ENCODE assay signal across 8 cellular contexts in genomic region chr3:53346514-53346913, GRCh38. TPM values are rescaled to one million over a fixed set of nuclear protein-coding genes. Genes with fewer than 3 reads are reported as not detected.
A peak's percentile ranks its signal among the peaks of the same experiment; 100 is the strongest.
DNase-seq lines count a peak whose midpoint lies in the region; ATAC-seq and TF ChIP-seq lines count a peak whose summit lies in the region.

No MANE protein-coding gene starts in this region.

- WGBS in HUES64, result 2% methylated on average over 9 of the region's 9 CpGs
- 1 to 2% methylated on average over 9 of the region's 9 CpGs for WGBS in lung, 2 donors

- intact Hi-C loops in CD4-positive, alpha-beta memory T cell (cut with micrococcal nuclease), result loop anchor here (5.0 kb wide), 1 partner anchor 214 kb away; the partner anchor contains the start of gene RFT1
- intact Hi-C loops in vagina (cut with DNase I), result no loop called here

- H3K27me3 ChIP-seq in CD4-positive, alpha-beta memory T cell (ENCODE audit: insufficient read depth, low read length), result no peaks in the 10 kb centered on the region
- H3K27me3 ChIP-seq in HUES64 (ENCODE audit: insufficient read depth, low read length) (no peaks in the 10 kb centered on the region), lung (ENCODE audit: control insufficient read depth, insufficient read depth) (no peaks in the 10 kb centered on the region), vagina (no peaks in the 10 kb centered on the region)

- peak overlapping the region; percentile 98 to 100 (median 99) for H3K4me3 Mint-ChIP-seq in CD4-positive, alpha-beta memory T cell
- H3K4me3 Mint-ChIP-seq in brain, result peak overlapping the region; percentile 96 to 100 (median 99)

- no peak for TF ChIP-seq CTCF in brain (conservative IDR thresholded peaks at IDR 0.05)
- no peak for TF ChIP-seq CTCF in lung (IDR thresholded peaks at IDR 0.05; ENCODE audit: control extremely low read depth, extremely low read depth)
- TF ChIP-seq CTCF in vagina (IDR thresholded peaks at IDR 0.05), result no peak

- DNase-seq in CD4-positive, alpha-beta memory T cell, result peak in 1 of 5 donors; percentile 33
- DNase-seq in lung (ENCODE audit: low spot score), result no peak
- no peak for DNase-seq in vagina (ENCODE audit: extremely low spot score in 2 of 2)
- DNase-seq in HPDE6-E6E7 (ENCODE audit: extremely low spot score), result no peak
- DNase-seq in islet precursor cell, result no peak

- peaks cover 28% of the 10 kb centered on the region for H3K4me1 ChIP-seq in CD4-positive, alpha-beta memory T cell (ENCODE audit: insufficient read depth, low read length)
- H3K4me1 ChIP-seq in HUES64 (ENCODE audit: insufficient read depth, low read length) (no peaks in the 10 kb centered on the region; the same call in 1 of the 2 replicates), lung (ENCODE audit: control insufficient read depth in 2 of 2, insufficient read depth in 2 of 2, low read length in 2 of 2) (peaks cover 0 to 7% of the 10 kb centered on the region in 2 donors), vagina (peaks cover 38% of the 10 kb centered on the region)

- no peak for TF ChIP-seq POLR2A in vagina (IDR thresholded peaks at IDR 0.05)

- H3K27me3 Mint-ChIP-seq in CD4-positive, alpha-beta memory T cell, result no peaks in the 10 kb centered on the region
- peaks cover 13% of the 10 kb centered on the region for H3K27me3 Mint-ChIP-seq in brain

- H3K27ac Mint-ChIP-seq in CD4-positive, alpha-beta memory T cell, result peak overlapping the region; percentile 97 to 100 (median 99)
- peak overlapping the region; percentile 99 to 100 (median 100) for H3K27ac Mint-ChIP-seq in brain

- ATAC-seq in lung (ENCODE audit: insufficient read depth, low FRiP score) (no peak), HG03135 (IDR thresholded peaks at IDR 0.05; ENCODE audit: unreplicated experiment) (no peak)

- H3K27ac ChIP-seq in CD4-positive, alpha-beta memory T cell (ENCODE audit: low read depth, low read length), result peak overlapping the region; percentile 99
- no peak overlapping the region for H3K27ac ChIP-seq in HUES64 (ENCODE audit: low read depth, low read length)
- H3K27ac ChIP-seq in lung (ENCODE audit: low read depth in 1 of 2, low read length in 1 of 2), result peak overlapping the region; percentile 81 to 93
- peak overlapping the region; percentile 94 for H3K27ac ChIP-seq in vagina

- no peaks in the 10 kb centered on the region for H3K36me3 ChIP-seq in CD4-positive, alpha-beta memory T cell (ENCODE audit: insufficient read depth, low read length)
- H3K36me3 ChIP-seq in HUES64 (ENCODE audit: insufficient read depth, low read length), result peaks cover 31% of the 10 kb centered on the region
- peaks cover under 1 to 2% of the 10 kb centered on the region in 2 donors for H3K36me3 ChIP-seq in lung (ENCODE audit: control insufficient read depth in 2 of 2, insufficient read depth in 2 of 2, low read length in 2 of 2)
- peaks cover 0 to 18% of the 10 kb centered on the region in 2 donors for H3K36me3 ChIP-seq in vagina

- peak overlapping the region; percentile 93 for H3K9ac ChIP-seq in HUES64 (ENCODE audit: low read depth, low read length)

- H3K4me3 ChIP-seq in CD4-positive, alpha-beta memory T cell (ENCODE audit: low read length in 2 of 2), result peak overlapping the region; percentile 90 to 95
- H3K4me3 ChIP-seq in HUES64 (ENCODE audit: low read length), result peak overlapping the region; percentile 98
- H3K4me3 ChIP-seq in lung, result peak overlapping the region; percentile 83
- H3K4me3 ChIP-seq in vagina, result peak overlapping the region; percentile 99

- H3K9me3 ChIP-seq in CD4-positive, alpha-beta memory T cell (ENCODE audit: control insufficient read depth in 1 of 2, low read length in 2 of 2), result no peaks in the 10 kb centered on the region
- H3K9me3 ChIP-seq in HUES64 (ENCODE audit: insufficient read depth, low read depth, low read length) (no peaks in the 10 kb centered on the region), lung (ENCODE audit: control insufficient read depth in 2 of 2, insufficient read depth in 1 of 2, low read length in 1 of 2) (no peaks in the 10 kb centered on the region), vagina (no peaks in the 10 kb centered on the region)

- POLR2A ChIA-PET in CD4-positive, alpha-beta memory T cell (lab: Charles Lee; ENCODE audit: partially characterized antibody), result interaction anchor here (2.1 kb wide), 1 partner anchor 11 kb away, joined by 11 read pairs; no protein-coding TSS in a partner anchor

- peaks cover 8 to 36% of the 10 kb centered on the region in 2 donors for H3K36me3 Mint-ChIP-seq in CD4-positive, alpha-beta memory T cell
- peaks cover 28% of the 10 kb centered on the region for H3K36me3 Mint-ChIP-seq in brain

- H3K4me1 Mint-ChIP-seq in CD4-positive, alpha-beta memory T cell, result peaks cover 24 to 50% (median 37%) of the 10 kb centered on the region in 4 donors
- H3K4me1 Mint-ChIP-seq in brain, result peaks cover 51% of the 10 kb centered on the region

- CTCF ChIA-PET in CD4-positive, alpha-beta memory T cell (lab: Charles Lee; ENCODE audit: partially characterized antibody), result no interaction called here

- H3K9me3 Mint-ChIP-seq in CD4-positive, alpha-beta memory T cell, result no peaks in the 10 kb centered on the region
- H3K9me3 Mint-ChIP-seq in brain, result no peaks in the 10 kb centered on the region

RNA-seq across cellular contexts. Expression of gene DCP1A, which starts 0.8 kb away (rescaled TPM):
- 10 to 100 TPM; 40.9 to 43.5 TPM for total RNA-seq in CD4-positive, alpha-beta memory T cell
- polyA plus RNA-seq in CD4-positive, alpha-beta memory T cell, result 10 to 100 TPM; 75.2 to 94.1 TPM
- 11.9 TPM for polyA plus RNA-seq in HUES64 (2013, experiment 1 of 2)
- 15.0 TPM for polyA plus RNA-seq in HUES64 (2013, experiment 2 of 2)
- polyA plus RNA-seq in brain (ENCODE audit: insufficient read depth, low read depth, low replicate concordance) (8.0 TPM), lung (10 to 100 TPM in 1 of 2 donors, 1 to 10 TPM in 1; 5.9 to 10.1 TPM)
- total RNA-seq in lung (10 to 100 TPM; 19.8 to 29.3 TPM), vagina (32.9 TPM)
